ENCODE assay signal across 14 cellular contexts in the genomic region with DNA sequence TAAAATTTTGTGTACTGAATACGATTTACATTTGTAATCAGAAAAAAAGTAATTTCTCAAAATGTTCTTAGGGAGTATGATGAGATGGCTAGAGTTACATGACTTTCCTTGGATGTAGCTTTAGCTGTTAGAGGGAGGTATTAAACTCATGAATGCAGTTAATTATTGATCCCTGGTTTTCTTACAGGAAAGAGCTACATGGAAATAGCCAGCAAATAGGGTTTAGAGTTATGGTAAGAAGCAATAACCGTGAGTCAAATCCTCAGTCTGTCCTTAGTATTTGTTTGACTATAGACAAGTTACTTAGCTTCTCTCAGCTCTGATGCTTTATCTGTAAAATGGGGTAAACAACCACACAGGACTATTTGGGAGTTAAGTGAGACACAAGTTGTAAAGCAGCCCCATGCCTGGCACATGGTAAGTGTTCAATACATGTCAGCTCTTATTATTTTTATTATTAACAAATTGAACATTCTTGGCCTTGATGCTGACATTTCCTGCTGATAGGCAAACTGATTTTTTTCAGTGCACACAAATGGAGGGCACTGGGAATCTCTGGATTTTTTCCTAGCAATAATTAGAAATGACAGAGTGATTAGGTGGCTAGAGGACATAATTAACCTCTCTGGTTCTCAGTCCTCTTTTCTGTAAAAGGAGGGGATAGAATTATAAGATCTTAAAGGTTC.
"Had no signal": no experiment of that assay in that cellular context is flagged by ENCODE, and none has a peak within 500 bp of the region (broad histone marks: within the 10 kb centered on the region; RNA-seq: fewer than 3 reads in every experiment).

No MANE protein-coding gene starts in this region.

- H3K4me2 ChIP-seq: hepatocyte had no signal

- H3K36me3 ChIP-seq: neutrophil, right atrium auricular region, suprapubic skin, thyroid gland, uterus had no signal

- H3K27me3 ChIP-seq: hepatocyte, right atrium auricular region, suprapubic skin, thyroid gland, uterus had no signal

- H3K4me3 ChIP-seq: hepatocyte, psoas muscle, right atrium auricular region, suprapubic skin, thyroid gland, uterus had no signal

- H3K27ac ChIP-seq: foreskin keratinocyte, hepatocyte, neutrophil, psoas muscle, right atrium auricular region, suprapubic skin, thyroid gland, uterus had no signal

- H3K79me2 ChIP-seq: hepatocyte had no signal

- H2AFZ ChIP-seq: hepatocyte had no signal

- DNase-seq: foreskin keratinocyte; mesendoderm; naive B cell; nephron progenitor cell; psoas muscle; small intestine; stimulated activated CD4-positive, alpha-beta T cell treated with anti-CD3 and anti-CD28 coated beads, Interleukin-12 subunit alpha, Interleukin-12 subunit beta, amount 100 ng/mL, for 4 hours; stimulated activated naive CD4-positive, alpha-beta T cell treated with Interleukin-2 at 50 U/mL for 16 hours; thyroid gland; uterus had no signal

- H3K9me3 ChIP-seq: neutrophil, psoas muscle, right atrium auricular region, suprapubic skin, thyroid gland, uterus had no signal

- H3K4me1 ChIP-seq: foreskin keratinocyte, psoas muscle, right atrium auricular region, thyroid gland, uterus had no signal
